ENCODE assay signal across 10 cellular contexts in the genomic region with DNA sequence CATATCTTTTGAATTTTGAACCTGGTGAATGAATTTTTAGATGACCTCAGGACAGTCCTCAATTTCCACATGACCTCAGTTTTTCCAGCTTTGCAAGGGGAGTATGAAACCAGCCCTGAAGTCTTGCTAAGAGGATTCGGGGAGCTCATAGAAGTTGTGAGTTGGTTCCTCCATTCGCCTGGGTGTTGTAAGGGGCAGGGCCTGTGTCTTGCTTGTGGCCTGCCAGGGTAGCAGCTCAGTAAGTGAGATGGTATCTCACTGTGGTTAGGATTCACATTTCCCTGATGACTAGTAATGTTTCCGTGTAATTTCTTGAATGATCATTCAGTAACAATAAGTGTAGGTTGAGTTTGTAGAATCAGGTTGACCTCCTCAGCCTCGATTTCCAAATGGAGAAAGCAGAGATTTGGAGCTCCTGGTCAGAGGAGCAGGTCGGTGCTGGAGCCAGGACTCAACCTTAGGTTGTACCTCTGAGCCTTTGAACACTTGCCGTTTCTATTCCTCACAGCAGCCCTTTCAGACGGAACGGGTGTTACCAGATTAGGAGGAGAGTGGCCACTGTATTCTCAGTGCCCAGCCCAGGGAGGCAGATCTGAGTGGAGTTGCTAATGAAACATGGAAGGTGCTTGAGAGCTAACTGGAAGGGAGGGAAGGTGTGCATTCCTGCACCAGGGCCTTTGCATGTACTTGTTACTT. TPM values are rescaled to one million over a fixed set of nuclear protein-coding genes. Genes with fewer than 3 reads are reported as not detected.
DNase-seq lines count a peak whose midpoint lies in the region; ATAC-seq, FAIRE-seq and TF ChIP-seq lines count a peak whose summit lies in the region.
"Had no signal": no experiment of that assay in that cellular context is flagged by ENCODE, and none has a peak within 500 bp of the region (broad histone marks: within the 10 kb centered on the region; RNA-seq: fewer than 3 reads in every experiment).

No MANE protein-coding gene starts in this region.

- peak; percentile 90 for DNase-seq in ELR (ENCODE audit: low read depth)
- DNase-seq in T-helper 22 cell (ENCODE audit: low read depth) = peak; percentile 51
- DNase-seq in astrocyte of the hippocampus (ENCODE audit: low read depth, low spot score) = peak; percentile 52
- no peak for DNase-seq in osteocyte (ENCODE audit: extremely low spot score, unreplicated experiment)
- no peak for DNase-seq in frontal cortex (ENCODE audit: low spot score in 2 of 2)
- no peak for DNase-seq in effector CD4-positive, alpha-beta T cell
- DNase-seq in ureter (ENCODE audit: low spot score) = no peak
- DNase-seq: NCI-H2029 had no signal

- H3K27me3 Mint-ChIP-seq in osteocyte (ENCODE audit: unreplicated experiment) = no peaks in the 10 kb centered on the region

- FAIRE-seq in frontal cortex (lab: Jason Lieb, UNC) = no peak
- FAIRE-seq: H1 had no signal

- ATAC-seq in HG02642 (IDR thresholded peaks at IDR 0.05; ENCODE audit: poor library complexity, unreplicated experiment) = no peak

- TF ChIP-seq CTCF in osteocyte (IDR thresholded peaks at IDR 0.05) = no peak

- H3K36me3 Mint-ChIP-seq in osteocyte (ENCODE audit: unreplicated experiment) = peaks cover 4% of the 10 kb centered on the region

- no peaks in the 10 kb centered on the region for H3K9me3 Mint-ChIP-seq in osteocyte (ENCODE audit: unreplicated experiment)

- H3K27ac Mint-ChIP-seq in osteocyte (ENCODE audit: unreplicated experiment) = peak overlapping the region; percentile 41

- no peak overlapping the region for H3K4me3 Mint-ChIP-seq in osteocyte (ENCODE audit: unreplicated experiment)

- peaks cover 2% of the 10 kb centered on the region for H3K4me1 Mint-ChIP-seq in osteocyte (ENCODE audit: unreplicated experiment)

RNA-seq across cellular contexts. Expression of a gene that starts 14.6 kb away (rescaled TPM):
- total RNA-seq in osteocyte (40.4 and 45.1 TPM in 2 replicates), frontal cortex (16.3 TPM), ureter (57.0 TPM)

RNA-seq across cellular contexts. Expression of a gene that starts 16.1 kb away (rescaled TPM):
- total RNA-seq in osteocyte = 37.4 and 43.1 TPM in 2 replicates
- total RNA-seq in frontal cortex = 17.9 TPM
- 54.6 TPM for total RNA-seq in ureter

RNA-seq across cellular contexts. Expression of a gene that starts 17.6 kb away (rescaled TPM):
- 48.5 and 50.5 TPM in 2 replicates for total RNA-seq in osteocyte
- 18.3 TPM for total RNA-seq in frontal cortex
- 37.3 TPM for total RNA-seq in ureter

RNA-seq across cellular contexts. Expression of a gene that starts 17.6 kb away (rescaled TPM):
- 109 and 148 TPM in 2 replicates for total RNA-seq in osteocyte
- 9.0 TPM for total RNA-seq in frontal cortex
- total RNA-seq in ureter = 94.0 TPM

RNA-seq across cellular contexts. Expression of a gene that starts 30.0 kb away (rescaled TPM):
- total RNA-seq in osteocyte = not detected in 2 replicates
- 2.9 TPM for total RNA-seq in frontal cortex
- total RNA-seq in ureter = 3.0 TPM

Comparison
In these comparisons a context has a peak if more than half of its experiments do, and no peak if none do; other contexts are left out.
1. DNase-seq: peak in ELR (single experiment), T-helper 22 cell (single experiment) and astrocyte of the hippocampus (single experiment); none in osteocyte (single experiment), frontal cortex (0 of 2), effector CD4-positive, alpha-beta T cell (single experiment) and ureter (single experiment).